17 cellular contexts compared by ENCODE assay signal in the genomic region with DNA sequence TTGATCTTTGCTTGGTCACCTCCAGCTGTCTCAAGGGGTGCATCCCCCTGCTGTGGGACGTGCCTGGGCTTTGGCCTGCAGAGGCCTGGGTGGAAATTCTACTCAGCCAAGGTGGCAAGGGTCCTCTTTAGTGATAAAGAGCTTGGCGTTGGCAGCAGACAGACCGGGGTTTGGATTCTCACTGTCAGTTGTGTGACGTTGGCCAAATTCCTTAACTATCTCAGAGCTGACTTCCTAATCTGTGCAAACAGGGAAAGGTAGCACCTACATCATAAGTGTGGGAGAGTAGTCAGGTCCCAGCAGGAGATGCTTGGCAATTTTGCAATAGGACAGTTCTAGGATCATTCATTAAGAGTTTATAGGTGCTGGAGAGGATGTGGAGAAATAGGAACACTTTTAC.
DNase-seq lines count a peak whose midpoint lies in the region; ATAC-seq and TF ChIP-seq lines count a peak whose summit lies in the region.
"Had no signal": no experiment of that assay in that cellular context is flagged by ENCODE, and none has a peak within 500 bp of the region (broad histone marks: within the 10 kb centered on the region; RNA-seq: fewer than 3 reads in every experiment).

No MANE protein-coding gene starts in this region.

- H3K36me3 ChIP-seq in endodermal cell (ENCODE audit: control insufficient read depth, insufficient read depth, low read length) (no peaks in the 10 kb centered on the region), mesendoderm (ENCODE audit: control insufficient read depth, insufficient read depth, low read length) (no peaks in the 10 kb centered on the region)
- H3K36me3 ChIP-seq: HAP-1 had no signal

- no peaks in the 10 kb centered on the region for H3K79me2 ChIP-seq in mesendoderm (ENCODE audit: control insufficient read depth, insufficient read depth, low read length)

- no peak overlapping the region for H3K23ac ChIP-seq in mesendoderm (ENCODE audit: low read length)

- no peak overlapping the region for H4K5ac ChIP-seq in mesendoderm (ENCODE audit: low read length)

- no peaks in the 10 kb centered on the region for H3K36me3 Mint-ChIP-seq in endodermal cell (ENCODE audit: low read depth)
- H3K36me3 Mint-ChIP-seq: CD4-positive, alpha-beta memory T cell had no signal

- no peaks in the 10 kb centered on the region for H3K4me1 ChIP-seq in endodermal cell (ENCODE audit: control insufficient read depth, insufficient read depth, low read length)
- no peaks in the 10 kb centered on the region for H3K4me1 ChIP-seq in mesendoderm (ENCODE audit: control insufficient read depth, low read depth, low read length)
- H3K4me1 ChIP-seq: HAP-1 had no signal

- no peak overlapping the region for H2BK5ac ChIP-seq in mesendoderm (ENCODE audit: low read length)

- no peak overlapping the region for H3K4me2 ChIP-seq in mesendoderm (ENCODE audit: low read length)

- H3K9me3 Mint-ChIP-seq in endodermal cell = peaks cover 7% of the 10 kb centered on the region

- H3K9ac ChIP-seq in endodermal cell (ENCODE audit: extremely low read depth, low read length, poor library complexity, severe bottlenecking) (no peak overlapping the region), mesendoderm (ENCODE audit: low read length) (no peak overlapping the region)

- H3K27ac ChIP-seq in endodermal cell (ENCODE audit: low read depth, low read length) (no peak overlapping the region), mesendoderm (ENCODE audit: low read depth, low read length) (no peak overlapping the region)

- no peak overlapping the region for H3K56ac ChIP-seq in mesendoderm (ENCODE audit: low read length)

- H2AK5ac ChIP-seq in mesendoderm (ENCODE audit: low read length) = no peak overlapping the region

- H3K18ac ChIP-seq in mesendoderm (ENCODE audit: low read length) = no peak overlapping the region

- peaks cover 10% of the 10 kb centered on the region for H3K4me1 Mint-ChIP-seq in endodermal cell
- H3K4me1 Mint-ChIP-seq: CD4-positive, alpha-beta memory T cell had no signal

- no peaks in the 10 kb centered on the region for H3K79me1 ChIP-seq in mesendoderm (ENCODE audit: low read length)

- H4K8ac ChIP-seq in mesendoderm (ENCODE audit: low read depth, low read length) = no peak overlapping the region

- H3K27me3 Mint-ChIP-seq in endodermal cell (ENCODE audit: insufficient read depth) = peaks cover 3% of the 10 kb centered on the region

- H3K4ac ChIP-seq in mesendoderm (ENCODE audit: low read depth, low read length) = no peak overlapping the region

- H2BK15ac ChIP-seq in mesendoderm (replicated peaks; ENCODE audit: low read depth) = no peak overlapping the region

- 71 to 80% methylated on average over 1 to 4 of the region's 4 CpGs for WGBS in endodermal cell (ENCODE audit: insufficient coverage in 1 of 2, insufficient read length in 1 of 2), 2 experiments
- no CpG with 5 or more reads among the region's 4 CpGs for WGBS in mesendoderm (ENCODE audit: extremely low coverage, insufficient coverage, low lambda C conversion rate)

- H3K4me3 ChIP-seq in endodermal cell (ENCODE audit: low read length) = no peak overlapping the region
- no peak overlapping the region for H3K4me3 ChIP-seq in mesendoderm (ENCODE audit: low read length)
- H3K4me3 ChIP-seq: GM12878, HAP-1 had no signal

- TF ChIP-seq CTCF in endodermal cell (conservative IDR thresholded peaks at IDR 0.05) = no peak

- peaks cover 6% of the 10 kb centered on the region for H3K9me3 ChIP-seq in endodermal cell (ENCODE audit: control insufficient read depth, low read length)
- H3K9me3 ChIP-seq: HAP-1 had no signal

- peak overlapping the region; percentile 95 for H3K27ac Mint-ChIP-seq in endodermal cell
- H3K27ac Mint-ChIP-seq: CD4-positive, alpha-beta memory T cell; HFFc6 had no signal

- DNase-seq in NCI-H460 (ENCODE audit: extremely low read depth, low read depth) (peak; percentile 87), endodermal cell (peak; percentile 60), mesendoderm (peak; percentile 25), DMS53 treated with DMSO at 0.1 percent for 48 hours (lab: John Stamatoyannopoulos, UW; ENCODE audit: unreplicated experiment) (no peak)
- DNase-seq in activated CD4-positive, alpha-beta T cell treated with anti-CD3 and anti-CD28 coated beads for 4 hours = no peak
- DNase-seq: C1 segment of cervical spinal cord; CD4-positive, alpha-beta memory T cell; COR-L47; DMS153; DMS79; EL; GDM1; GOT3; HFFc6 had no signal

- H3K27me3 ChIP-seq in endodermal cell (ENCODE audit: control insufficient read depth, insufficient read depth, low read length, poor library complexity, severe bottlenecking) = no peaks in the 10 kb centered on the region
- no peaks in the 10 kb centered on the region for H3K27me3 ChIP-seq in mesendoderm (ENCODE audit: insufficient read depth, low read length, poor library complexity)

- H3K4me3 Mint-ChIP-seq in endodermal cell = peak overlapping the region; percentile 15
- H3K4me3 Mint-ChIP-seq: HFFc6 had no signal

- H2BK120ac ChIP-seq in mesendoderm (ENCODE audit: low read depth, low read length) = no peak overlapping the region

- ATAC-seq in GM21423 (IDR thresholded peaks at IDR 0.05; ENCODE audit: unreplicated experiment) = no peak
- ATAC-seq: GM12878 had no signal

Comparison
In these comparisons a context has a peak if more than half of its experiments do, and no peak if none do; other contexts are left out.
1. DNase-seq: peak in NCI-H460 (single experiment), endodermal cell (single experiment) and mesendoderm (single experiment); none in activated CD4-positive, alpha-beta T cell treated with anti-CD3 and anti-CD28 coated beads for 4 hours (0 of 2) and DMS53 treated with DMSO at 0.1 percent for 48 hours (single experiment).